1 cellular context compared by ENCODE assay signal in the genomic region with DNA sequence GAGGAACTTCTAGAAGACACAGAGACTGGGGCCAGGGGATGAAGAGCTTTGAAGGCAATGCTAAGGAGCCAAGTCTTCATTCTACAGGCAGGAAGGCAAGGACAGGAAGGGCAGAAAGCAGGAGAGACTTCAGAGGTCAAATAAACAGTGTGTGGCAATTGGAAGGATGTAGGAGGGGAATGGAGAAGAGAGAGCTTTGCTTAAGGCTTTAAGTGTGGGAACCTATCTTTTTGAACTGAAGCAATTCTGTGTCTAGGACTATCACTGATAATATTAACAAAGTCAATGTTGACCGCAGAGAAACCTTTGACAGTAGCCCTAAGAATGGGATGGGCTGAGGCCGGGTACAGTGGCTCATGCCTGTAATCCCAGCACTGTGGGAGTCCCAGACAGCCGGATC.
TF ChIP-seq lines count a peak whose summit lies in the region.

No MANE protein-coding gene starts in this region.

TF ChIP-seq in SK-N-SH treated with all-trans-retinoic acid at 6 μM for 48 hours, 23 proteins besides CTCF, POLR2A, EP300 and RAD21:
- TF ChIP-seq TSHZ2 (CRISPR knock-in tag; IDR thresholded peaks at IDR 0.05) (no peak), ZFP3 (CRISPR knock-in tag; IDR thresholded peaks at IDR 0.05) (no peak), PPARA (CRISPR knock-in tag; IDR thresholded peaks at IDR 0.05; ENCODE audit: borderline replicate concordance) (no peak), ZC3H10 (CRISPR knock-in tag; IDR thresholded peaks at IDR 0.05) (no peak), ZNF70 (CRISPR knock-in tag; IDR thresholded peaks at IDR 0.05) (no peak), ZNF8 (CRISPR knock-in tag; IDR thresholded peaks at IDR 0.05) (no peak), ARNTL (CRISPR knock-in tag; IDR thresholded peaks at IDR 0.05; ENCODE audit: borderline replicate concordance, low read depth) (no peak), TCF4 (CRISPR knock-in tag; IDR thresholded peaks at IDR 0.05; ENCODE audit: borderline replicate concordance) (no peak), BACH2 (CRISPR knock-in tag; IDR thresholded peaks at IDR 0.05; ENCODE audit: borderline replicate concordance) (no peak), SNAI2 (CRISPR knock-in tag; IDR thresholded peaks at IDR 0.05) (no peak), CSDC2 (CRISPR knock-in tag; IDR thresholded peaks at IDR 0.05) (no peak)
- TF ChIP-seq, protein P1, sequence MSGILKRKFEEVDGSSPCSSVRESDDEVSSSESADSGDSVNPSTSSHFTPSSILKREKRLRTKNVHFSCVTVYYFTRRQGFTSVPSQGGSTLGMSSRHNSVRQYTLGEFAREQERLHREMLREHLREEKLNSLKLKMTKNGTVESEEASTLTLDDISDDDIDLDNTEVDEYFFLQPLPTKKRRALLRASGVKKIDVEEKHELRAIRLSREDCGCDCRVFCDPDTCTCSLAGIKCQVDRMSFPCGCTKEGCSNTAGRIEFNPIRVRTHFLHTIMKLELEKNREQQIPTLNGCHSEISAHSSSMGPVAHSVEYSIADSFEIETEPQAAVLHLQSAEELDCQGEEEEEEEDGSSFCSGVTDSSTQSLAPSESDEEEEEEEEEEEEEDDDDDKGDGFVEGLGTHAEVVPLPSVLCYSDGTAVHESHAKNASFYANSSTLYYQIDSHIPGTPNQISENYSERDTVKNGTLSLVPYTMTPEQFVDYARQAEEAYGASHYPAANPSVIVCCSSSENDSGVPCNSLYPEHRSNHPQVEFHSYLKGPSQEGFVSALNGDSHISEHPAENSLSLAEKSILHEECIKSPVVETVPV (CRISPR knock-in tag; IDR thresholded peaks at IDR 0.05) = no peak
- TF ChIP-seq, protein P2, sequence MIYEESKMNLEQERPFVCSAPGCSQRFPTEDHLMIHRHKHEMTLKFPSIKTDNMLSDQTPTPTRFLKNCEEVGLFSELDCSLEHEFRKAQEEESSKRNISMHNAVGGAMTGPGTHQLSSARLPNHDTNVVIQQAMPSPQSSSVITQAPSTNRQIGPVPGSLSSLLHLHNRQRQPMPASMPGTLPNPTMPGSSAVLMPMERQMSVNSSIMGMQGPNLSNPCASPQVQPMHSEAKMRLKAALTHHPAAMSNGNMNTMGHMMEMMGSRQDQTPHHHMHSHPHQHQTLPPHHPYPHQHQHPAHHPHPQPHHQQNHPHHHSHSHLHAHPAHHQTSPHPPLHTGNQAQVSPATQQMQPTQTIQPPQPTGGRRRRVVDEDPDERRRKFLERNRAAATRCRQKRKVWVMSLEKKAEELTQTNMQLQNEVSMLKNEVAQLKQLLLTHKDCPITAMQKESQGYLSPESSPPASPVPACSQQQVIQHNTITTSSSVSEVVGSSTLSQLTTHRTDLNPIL (CRISPR knock-in tag; IDR thresholded peaks at IDR 0.05; ENCODE audit: low read depth) = no peak
- TF ChIP-seq, protein P3, sequence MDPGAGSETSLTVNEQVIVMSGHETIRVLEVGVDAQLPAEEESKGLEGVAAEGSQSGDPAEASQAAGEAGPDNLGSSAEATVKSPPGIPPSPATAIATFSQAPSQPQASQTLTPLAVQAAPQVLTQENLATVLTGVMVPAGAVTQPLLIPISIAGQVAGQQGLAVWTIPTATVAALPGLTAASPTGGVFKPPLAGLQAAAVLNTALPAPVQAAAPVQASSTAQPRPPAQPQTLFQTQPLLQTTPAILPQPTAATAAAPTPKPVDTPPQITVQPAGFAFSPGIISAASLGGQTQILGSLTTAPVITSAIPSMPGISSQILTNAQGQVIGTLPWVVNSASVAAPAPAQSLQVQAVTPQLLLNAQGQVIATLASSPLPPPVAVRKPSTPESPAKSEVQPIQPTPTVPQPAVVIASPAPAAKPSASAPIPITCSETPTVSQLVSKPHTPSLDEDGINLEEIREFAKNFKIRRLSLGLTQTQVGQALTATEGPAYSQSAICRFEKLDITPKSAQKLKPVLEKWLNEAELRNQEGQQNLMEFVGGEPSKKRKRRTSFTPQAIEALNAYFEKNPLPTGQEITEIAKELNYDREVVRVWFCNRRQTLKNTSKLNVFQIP (CRISPR knock-in tag; IDR thresholded peaks at IDR 0.05; ENCODE audit: borderline replicate concordance, low read depth) = no peak
